ENCODE assay signal across 8 cellular contexts in the genomic region with DNA sequence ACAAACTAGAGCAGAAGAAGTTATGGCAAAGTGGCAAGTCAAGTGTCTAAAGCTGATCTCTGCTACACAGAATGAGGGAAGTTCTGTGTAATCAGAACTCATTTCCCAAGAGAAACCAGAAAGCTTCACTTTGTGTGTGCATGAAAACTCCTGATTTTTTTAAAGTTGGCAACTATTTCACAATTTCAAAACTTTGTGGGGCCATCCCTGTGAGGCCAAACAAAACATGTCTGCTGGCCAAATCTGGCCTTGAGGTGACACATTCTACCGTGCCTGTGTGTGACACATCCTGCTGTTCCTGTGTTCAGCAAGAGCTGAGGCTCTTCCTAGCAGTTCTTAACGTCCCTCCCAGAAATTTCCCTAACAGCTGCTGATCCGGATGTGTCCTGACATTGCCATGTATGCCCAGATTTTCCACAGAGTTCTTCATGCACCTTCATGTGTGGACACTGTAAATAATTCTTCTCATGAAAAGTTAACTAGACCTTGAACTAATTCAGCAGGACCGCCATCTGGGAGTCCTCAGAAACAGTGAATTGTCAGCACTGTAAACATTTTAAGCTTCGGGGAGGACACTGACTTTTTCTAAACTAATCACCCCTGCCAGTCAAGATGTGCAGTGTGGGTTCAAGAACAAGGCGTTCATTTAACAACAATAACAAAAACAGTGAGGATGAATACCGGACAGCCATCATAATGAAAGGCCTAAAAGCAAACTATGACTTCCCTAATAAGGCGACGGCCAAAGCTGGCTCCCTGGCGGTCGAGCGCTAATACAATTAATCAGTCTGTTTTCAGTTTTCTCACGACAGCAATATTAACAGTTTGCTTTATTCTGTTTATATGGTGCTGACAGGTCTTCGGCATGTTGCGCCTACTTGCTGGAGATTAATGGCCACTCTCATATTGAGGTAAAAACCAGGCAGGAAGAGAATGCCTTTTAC.
DNase-seq lines count a peak whose midpoint lies in the region; ATAC-seq lines count a peak whose summit lies in the region.

No MANE protein-coding gene starts in this region.

- H3K27ac ChIP-seq in mesendoderm (ENCODE audit: low read depth, low read length) (no peak overlapping the region), urinary bladder (ENCODE audit: low read depth) (peak overlapping the region; percentile 88)

- no peak overlapping the region for H2BK15ac ChIP-seq in mesendoderm (replicated peaks; ENCODE audit: low read depth)

- no peaks in the 10 kb centered on the region for H3K36me3 ChIP-seq in mesendoderm (ENCODE audit: control insufficient read depth, insufficient read depth, low read length)
- H3K36me3 ChIP-seq in urinary bladder (ENCODE audit: insufficient read depth), result no peaks in the 10 kb centered on the region

- no peak overlapping the region for H4K8ac ChIP-seq in mesendoderm (ENCODE audit: low read depth, low read length)

- no peak overlapping the region for H3K56ac ChIP-seq in mesendoderm (ENCODE audit: low read length)

- no peak overlapping the region for H3K23ac ChIP-seq in mesendoderm (ENCODE audit: low read length)

- no peaks in the 10 kb centered on the region for H3K4me1 ChIP-seq in mesendoderm (ENCODE audit: control insufficient read depth, low read depth, low read length)
- no peaks in the 10 kb centered on the region for H3K4me1 ChIP-seq in urinary bladder (ENCODE audit: insufficient read depth)

- no peaks in the 10 kb centered on the region for H3K27me3 ChIP-seq in mesendoderm (ENCODE audit: insufficient read depth, low read length, poor library complexity)

- ATAC-seq in GM21360 (IDR thresholded peaks at IDR 0.05; ENCODE audit: unreplicated experiment) (no peak), GM21737 (IDR thresholded peaks at IDR 0.05; ENCODE audit: unreplicated experiment) (no peak)

- no peak overlapping the region for H3K4me2 ChIP-seq in mesendoderm (ENCODE audit: low read length)

- H3K4ac ChIP-seq in mesendoderm (ENCODE audit: low read depth, low read length), result no peak overlapping the region

- H4K5ac ChIP-seq in mesendoderm (ENCODE audit: low read length), result no peak overlapping the region

- no peak overlapping the region for H2AK5ac ChIP-seq in mesendoderm (ENCODE audit: low read length)

- DNase-seq in NCI-H1417 (lab: John Stamatoyannopoulos, UW) (peak in 2 of 3 experiments; percentile 35 to 71), NCI-H1417 treated with DMSO at 0.1 percent for 48 hours (lab: John Stamatoyannopoulos, UW) (no peak), epidermal melanocyte (ENCODE audit: insufficient read length, low spot score) (peak; percentile 30), mesendoderm (peak; percentile 25), NCI-H2171 (lab: John Stamatoyannopoulos, UW) (no peak)

- WGBS in mesendoderm (ENCODE audit: extremely low coverage, insufficient coverage, low lambda C conversion rate), result no CpG with 5 or more reads among the region's 15 CpGs
- WGBS in urinary bladder, result 33% methylated on average over 15 of the region's 15 CpGs

- no peaks in the 10 kb centered on the region for H3K79me2 ChIP-seq in mesendoderm (ENCODE audit: control insufficient read depth, insufficient read depth, low read length)

- H3K18ac ChIP-seq in mesendoderm (ENCODE audit: low read length), result no peak overlapping the region

- no peak overlapping the region for H2BK120ac ChIP-seq in mesendoderm (ENCODE audit: low read depth, low read length)

- H3K4me3 ChIP-seq in mesendoderm (ENCODE audit: low read length) (no peak overlapping the region), urinary bladder (ENCODE audit: low read depth, low read length) (no peak overlapping the region)

- no peak overlapping the region for H3K9ac ChIP-seq in mesendoderm (ENCODE audit: low read length)

- H3K79me1 ChIP-seq in mesendoderm (ENCODE audit: low read length), result no peaks in the 10 kb centered on the region

- no peak overlapping the region for H2BK5ac ChIP-seq in mesendoderm (ENCODE audit: low read length)

Comparison
In these comparisons a context has a peak if more than half of its experiments do, and no peak if none do; other contexts are left out.
1. DNase-seq: peak in NCI-H1417 (2 of 3), epidermal melanocyte (single experiment) and mesendoderm (single experiment); none in NCI-H1417 treated with DMSO at 0.1 percent for 48 hours (single experiment) and NCI-H2171 (single experiment).